Comparison of ENCODE assay signal across 8 cellular contexts in genomic region chrX:128816919-128817318, GRCh38.
DNase-seq lines count a peak whose midpoint lies in the region; ATAC-seq and TF ChIP-seq lines count a peak whose summit lies in the region.

No MANE protein-coding gene starts in this region.

- CTCF ChIA-PET in HCT116 (lab: Charles Lee) (no interaction called here), OCI-LY7 (lab: Charles Lee; ENCODE audit: unreplicated experiment) (no interaction called here)

- H3K79me2 ChIP-seq in HCT116 (ENCODE audit: insufficient read depth, low read length) (no peaks in the 10 kb centered on the region), OCI-LY7 (ENCODE audit: insufficient read depth, low read depth, low read length) (no peaks in the 10 kb centered on the region)

- H3K9ac ChIP-seq in HCT116 (ENCODE audit: low read length) = no peak overlapping the region

- TF ChIP-seq CTCF in HCT116 (IDR thresholded peaks at IDR 0.05 in 2 of 3, conservative IDR thresholded peaks at IDR 0.05 in 1 of 3; ENCODE audit: borderline replicate concordance in 1 of 3, insufficient read depth in 1 of 3, low read depth in 2 of 3, low read length in 2 of 3) (peak in 2 of 3 experiments; percentile 4 to 22; a peak in 2 of 6 replicates), OCI-LY7 (conservative IDR thresholded peaks at IDR 0.05; ENCODE audit: low read length) (peak; percentile 61), kidney epithelial cell (IDR thresholded peaks at IDR 0.05; ENCODE audit: insufficient read depth, low read length, poor library complexity, severe bottlenecking) (peak; percentile 40)

- H3K36me3 ChIP-seq in HCT116 (ENCODE audit: control insufficient read depth in 1 of 2, insufficient read depth in 2 of 2, low read length in 2 of 2) (no peaks in the 10 kb centered on the region), OCI-LY7 (ENCODE audit: insufficient read depth, low read length) (no peaks in the 10 kb centered on the region), kidney epithelial cell (ENCODE audit: control insufficient read depth, insufficient read depth, low read length) (no peaks in the 10 kb centered on the region)

- ATAC-seq in HCT116 (no peak), GM18873 (IDR thresholded peaks at IDR 0.05; ENCODE audit: low FRiP score, unreplicated experiment) (no peak)

- H4K20me1 ChIP-seq in HCT116 (ENCODE audit: insufficient read depth) (no peaks in the 10 kb centered on the region), OCI-LY7 (ENCODE audit: insufficient read depth, low read length) (no peaks in the 10 kb centered on the region)

- no peak for TF ChIP-seq POLR2A in HCT116 (IDR thresholded peaks at IDR 0.05; ENCODE audit: borderline replicate concordance, extremely low read depth, insufficient read depth, insufficient read length)

- H3K27ac ChIP-seq in HCT116 (ENCODE audit: low read depth, low read length) (no peak overlapping the region), OCI-LY7 (ENCODE audit: low read depth, low read length, poor library complexity, severe bottlenecking) (no peak overlapping the region)

- H3K4me2 ChIP-seq in HCT116 (ENCODE audit: low read length) (no peak overlapping the region), OCI-LY7 (ENCODE audit: low read length) (no peak overlapping the region)

- H3K27me3 ChIP-seq in HCT116 (ENCODE audit: insufficient read depth, low read length) (no peaks in the 10 kb centered on the region), kidney epithelial cell (ENCODE audit: control insufficient read depth, insufficient read depth, low read length) (no peaks in the 10 kb centered on the region)

- H3K4me3 ChIP-seq in HCT116 (replicated peaks in 1 of 2; ENCODE audit: low read depth in 1 of 2, low read length in 2 of 2) = no peak overlapping the region
- no peak overlapping the region for H3K4me3 ChIP-seq in OCI-LY7 (ENCODE audit: low read depth, low read length, poor library complexity, severe bottlenecking)
- H3K4me3 ChIP-seq in kidney epithelial cell (ENCODE audit: low read depth, low read length) = no peak overlapping the region

- intact Hi-C loops in HCT116 (cut with micrococcal nuclease) (no loop called here), OCI-LY7 (cut with micrococcal nuclease; ENCODE audit: unreplicated experiment) (no loop called here)

- H3K4me1 ChIP-seq in HCT116 (ENCODE audit: control insufficient read depth in 1 of 2, insufficient read depth in 2 of 2, low read length in 2 of 2) (no peaks in the 10 kb centered on the region), OCI-LY7 (ENCODE audit: insufficient read depth, low read length, poor library complexity, severe bottlenecking) (no peaks in the 10 kb centered on the region)

- no TSS peak for BruUV-seq in HCT116 (replicated peaks; lab: Mats Ljungman, UMichigan)
- no TSS peak for BruUV-seq in OCI-LY7 (replicated peaks; lab: Mats Ljungman, UMichigan)

- RAD21 ChIA-PET in HCT116 (lab: Charles Lee; ENCODE audit: low non-redundant PET in 1 of 2, low total read pairs in 2 of 2, uncharacterized antibody in 2 of 2, unreplicated experiment in 2 of 2) = no interaction called here

- POLR2A ChIA-PET in HCT116 (lab: Charles Lee) = no interaction called here
- POLR2A ChIA-PET in OCI-LY7 (lab: Charles Lee) = no interaction called here

- no peaks in the 10 kb centered on the region for H3K9me3 ChIP-seq in HCT116 (ENCODE audit: control insufficient read depth in 1 of 2, insufficient read depth in 1 of 2, low read depth in 1 of 2, low read length in 2 of 2)
- H3K9me3 ChIP-seq in OCI-LY7 (ENCODE audit: low read length) = no peaks in the 10 kb centered on the region

- DNase-seq in ELF-1 (ENCODE audit: low read depth, low spot score) = peak; percentile 36
- DNase-seq in HCT116 (ENCODE audit: low read depth, low spot score) = no peak
- peak; percentile 15 for DNase-seq in OCI-LY7 (ENCODE audit: low spot score)
- no peak for DNase-seq in kidney epithelial cell (ENCODE audit: low read depth)
- DNase-seq in GF-D8 (lab: John Stamatoyannopoulos, UW) = no peak
- DNase-seq in NCI-H1048 (lab: John Stamatoyannopoulos, UW) = no peak
- no peak for DNase-seq in stimulated activated CD4-positive, alpha-beta T cell treated with anti-CD3 and anti-CD28 coated beads, Interleukin-4, amount 100 ng/mL, for 1 hour

- H2AFZ ChIP-seq in HCT116 (ENCODE audit: low read depth, low read length, poor library complexity, severe bottlenecking) (no peak overlapping the region), OCI-LY7 (ENCODE audit: low read length) (no peak overlapping the region)

- TF ChIP-seq RAD21 in HCT116 (IDR thresholded peaks at IDR 0.05; ENCODE audit: low read depth) = no peak

- H3K9me2 ChIP-seq in HCT116 (ENCODE audit: insufficient read depth) = no peaks in the 10 kb centered on the region
- no peaks in the 10 kb centered on the region for H3K9me2 ChIP-seq in OCI-LY7 (ENCODE audit: insufficient read depth, low read length)

TF ChIP-seq in HCT116, 20 proteins besides CTCF, POLR2A, EP300 and RAD21:
- no peak for TF ChIP-seq ZFX (IDR thresholded peaks at IDR 0.05)
- TF ChIP-seq POLR2AphosphoS5 (IDR thresholded peaks at IDR 0.05; ENCODE audit: low read depth, low read length) = no peak
- TF ChIP-seq MAX (IDR thresholded peaks at IDR 0.05) = no peak
- TF ChIP-seq ELF1 (IDR thresholded peaks at IDR 0.05; ENCODE audit: borderline replicate concordance, low read depth) = no peak
- no peak for TF ChIP-seq YY1 (IDR thresholded peaks at IDR 0.05; ENCODE audit: extremely low read depth, insufficient replicate concordance, low read depth, low read length)
- no peak for TF ChIP-seq FOSL1 (IDR thresholded peaks at IDR 0.05; ENCODE audit: low read depth)
- no peak for TF ChIP-seq ZNF274 (IDR thresholded peaks at IDR 0.05; ENCODE audit: low read depth, low read length)
- TF ChIP-seq TCF7L2 (IDR thresholded peaks at IDR 0.05; ENCODE audit: borderline replicate concordance, extremely low read depth, insufficient read depth, insufficient read length) = no peak
- no peak for TF ChIP-seq JUND (IDR thresholded peaks at IDR 0.05)
- TF ChIP-seq REST (IDR thresholded peaks at IDR 0.05; ENCODE audit: low read depth) = no peak
- TF ChIP-seq ATF3 (IDR thresholded peaks at IDR 0.05) = no peak
- TF ChIP-seq EZH2phosphoT487 (IDR thresholded peaks at IDR 0.05; ENCODE audit: borderline replicate concordance) = no peak
- no peak for TF ChIP-seq CBX3 (IDR thresholded peaks at IDR 0.05; ENCODE audit: low read depth)
- TF ChIP-seq SP1 (IDR thresholded peaks at IDR 0.05; ENCODE audit: low read depth) = no peak
- TF ChIP-seq SIN3A (IDR thresholded peaks at IDR 0.05; ENCODE audit: low read depth) = no peak
- TF ChIP-seq EZH2 (IDR thresholded peaks at IDR 0.05) = no peak
- no peak for TF ChIP-seq ZBTB33 (IDR thresholded peaks at IDR 0.05; ENCODE audit: extremely low read depth, insufficient replicate concordance, low read length)
TF ChIP-seq in HCT116: peak in this region for 0.

Comparison
In these comparisons a context has a peak if more than half of its experiments do, and no peak if none do; other contexts are left out.
1. DNase-seq: peak in ELF-1 (single experiment) and OCI-LY7 (single experiment); none in HCT116 (single experiment), kidney epithelial cell (single experiment), GF-D8 (single experiment), NCI-H1048 (single experiment) and stimulated activated CD4-positive, alpha-beta T cell treated with anti-CD3 and anti-CD28 coated beads, Interleukin-4, amount 100 ng/mL, for 1 hour (single experiment).
2. Peak in every context shown above with its lines, with median percentiles within 50 percentile points of each other: CTCF ChIP-seq.